In genomic region chr3:171804618-171805389, GRCh38 we compare ENCODE assay signal across 13 cellular contexts. TPM values are rescaled to one million over a fixed set of nuclear protein-coding genes. Genes with fewer than 3 reads are reported as not detected.
DNase-seq lines count a peak whose midpoint lies in the region; ATAC-seq and TF ChIP-seq lines count a peak whose summit lies in the region.
"Had no signal": no experiment of that assay in that cellular context is flagged by ENCODE, and none has a peak within 500 bp of the region (broad histone marks: within the 10 kb centered on the region; RNA-seq: fewer than 3 reads in every experiment).

No MANE protein-coding gene starts in this region.

- no peak for TF ChIP-seq POLR2A in ovary (IDR thresholded peaks at IDR 0.05)
- TF ChIP-seq POLR2A in vagina (IDR thresholded peaks at IDR 0.05): no peak

- DNase-seq in Right ventricle myocardium inferior (ENCODE audit: missing footprints): no peak
- DNase-seq in cardiac septum (ENCODE audit: low spot score): no peak
- peak; percentile 77 for DNase-seq in fibroblast of pulmonary artery (ENCODE audit: low read depth)
- peak; percentile 46 to 71 (median 62) for DNase-seq in ovary
- DNase-seq in vagina (ENCODE audit: extremely low spot score in 2 of 2): no peak
- DNase-seq in SW 1271 (lab: John Stamatoyannopoulos, UW): no peak
- DNase-seq in G401 (ENCODE audit: low spot score): no peak
- DNase-seq: DMS79, midbrain, NCI-H1105 treated with DMSO at 0.1 percent for 48 hours, small intestine had no signal

- no peaks in the 10 kb centered on the region for H3K27me3 ChIP-seq in ovary
- H3K27me3 ChIP-seq in vagina: no peaks in the 10 kb centered on the region

- H3K4me3 ChIP-seq in fibroblast of pulmonary artery (replicated peaks; ENCODE audit: low read depth, low read length) (no peak overlapping the region), ovary (no peak overlapping the region), vagina (no peak overlapping the region)

- H3K4me1 ChIP-seq in ovary (ENCODE audit: insufficient read depth): peaks cover 21% of the 10 kb centered on the region
- peaks cover 63% of the 10 kb centered on the region for H3K4me1 ChIP-seq in vagina

- no peaks in the 10 kb centered on the region for H3K36me3 ChIP-seq in ovary
- no peaks in the 10 kb centered on the region for H3K36me3 ChIP-seq in vagina

- ATAC-seq in Right ventricle myocardium inferior (peak; percentile 29), HG03457 (IDR thresholded peaks at IDR 0.05; ENCODE audit: unreplicated experiment) (no peak)

- in situ Hi-C loops in G401 (cut with HindIII; ENCODE audit: low sequenced_read_pairs): no loop called here

- intact Hi-C loops in Right ventricle myocardium inferior (cut with DNase I): no loop called here
- intact Hi-C loops in cardiac septum (cut with DNase I): no loop called here
- intact Hi-C loops in ovary (cut with DNase I): loop anchor here in 3 of 4 donors (5.0 kb wide), 2 partner anchors 32 to 33 kb away; no protein-coding TSS in a partner anchor
- intact Hi-C loops in vagina (cut with DNase I): loop anchor here (2.0 to 5.0 kb wide), 2 partner anchors 28 to 33 kb away; no protein-coding TSS in a partner anchor

- TF ChIP-seq CTCF in fibroblast of pulmonary artery (IDR thresholded peaks at IDR 0.05; ENCODE audit: low read length, missing control alignments): no peak
- TF ChIP-seq CTCF in ovary (IDR thresholded peaks at IDR 0.05): no peak
- TF ChIP-seq CTCF in vagina (IDR thresholded peaks at IDR 0.05): no peak

- WGBS in ovary, 3 donors: 1 to 9% (median 8%) methylated on average over 6 of the region's 6 CpGs

- TF ChIP-seq EP300 in ovary (IDR thresholded peaks at IDR 0.05): no peak

- H3K9me3 ChIP-seq in ovary (no peaks in the 10 kb centered on the region), vagina (no peaks in the 10 kb centered on the region)

- H3K27ac ChIP-seq in ovary (peak overlapping the region; percentile 13 to 83), vagina (peak overlapping the region; percentile 80)

RNA-seq across cellular contexts. Expression of gene PLD1, which starts 5.5 kb away (rescaled TPM):
- total RNA-seq in Right ventricle myocardium inferior (78.0 TPM), cardiac septum (56.5 TPM), ovary (100 to 1,000 TPM in 1 of 7 donors, 10 to 100 TPM in 6; 26.1 to 125 (median 55.2) TPM), vagina (35.6 TPM)
- polyA plus RNA-seq in ovary: 10 to 100 TPM; 24.6 to 52.1 TPM
- not detected in 2 replicates for total RNA-seq in G401 (2014; rRNA removed; shearing (Covaris generic))

RNA-seq across cellular contexts. Expression of gene TMEM212, which starts 38.3 kb away (rescaled TPM):
- not detected for total RNA-seq in Right ventricle myocardium inferior
- total RNA-seq in cardiac septum: not detected
- 1 to 10 TPM in 2 of 7 donors, under 1 TPM in 2, not detected in 3; 0.35 to 5.5 (median 0.93) TPM for total RNA-seq in ovary
- not detected for polyA plus RNA-seq in ovary
- total RNA-seq in vagina: not detected
- not detected in 2 replicates for total RNA-seq in G401 (2014; rRNA removed; shearing (Covaris generic))
- total RNA-seq: A673 had no signal
- polyA plus RNA-seq: small intestine had no signal

Comparison
In these comparisons a context has a peak if more than half of its experiments do, and no peak if none do; other contexts are left out.
1. DNase-seq: peak in fibroblast of pulmonary artery (single experiment) and ovary (5 of 5); none in Right ventricle myocardium inferior (single experiment), cardiac septum (single experiment), vagina (0 of 2), SW 1271 (0 of 2) and G401 (single experiment).
2. RNA of gene PLD1, which starts 5.5 kb away (total RNA-seq): 78.0 TPM in Right ventricle myocardium inferior (single experiment), 56.5 TPM in cardiac septum (single experiment), 26.1 to 125 TPM in ovary and 35.6 TPM in vagina (single experiment); not detected in G401; every median in the first group is over 10 times any median in the second.
3. intact Hi-C loops: an anchor here in ovary (5.0 kb wide) and vagina (2.0 to 5.0 kb wide); none called in Right ventricle myocardium inferior and cardiac septum.